In genomic region chr1:53552146-53552940, GRCh38 we compare ENCODE assay signal across 12 cellular contexts.
DNase-seq lines count a peak whose midpoint lies in the region; ATAC-seq and TF ChIP-seq lines count a peak whose summit lies in the region.
"Had no signal": no experiment of that assay in that cellular context is flagged by ENCODE, and none has a peak within 500 bp of the region (broad histone marks: within the 10 kb centered on the region; RNA-seq: fewer than 3 reads in every experiment).

No MANE protein-coding gene starts in this region.

- ATAC-seq in GM21526 (IDR thresholded peaks at IDR 0.05; ENCODE audit: low FRiP score, unreplicated experiment), result no peak
- ATAC-seq: T-cell had no signal

- H3K4ac ChIP-seq in neuronal stem cell (ENCODE audit: low read length), result no peak overlapping the region

- no peak overlapping the region for H4K91ac ChIP-seq in neuronal stem cell (ENCODE audit: low read depth, low read length, poor library complexity)

- no peaks in the 10 kb centered on the region for H3K9me3 ChIP-seq in HEK293 (ENCODE audit: control insufficient read depth, insufficient read depth, low read depth, low read length)
- H3K9me3 ChIP-seq in neuronal stem cell (replicated peaks in 1 of 2; ENCODE audit: control insufficient read depth in 2 of 2, insufficient read depth in 1 of 2, low read depth in 1 of 2, low read length in 2 of 2), result peaks cover 0 to 9% of the 10 kb centered on the region in 2 donors
- H3K9me3 ChIP-seq: adrenal gland had no signal

- H2AK5ac ChIP-seq in neuronal stem cell (ENCODE audit: low read depth, low read length), result no peak overlapping the region

- no peak overlapping the region for H2AFZ ChIP-seq in neuronal stem cell (ENCODE audit: low read length)

- peaks cover 0 to 31% (median 0%) of the 10 kb centered on the region in 3 experiments for H3K27me3 ChIP-seq in neuronal stem cell (ENCODE audit: control insufficient read depth in 3 of 3, insufficient read depth in 3 of 3, low read depth in 1 of 3, low read length in 3 of 3)
- H3K27me3 ChIP-seq: adrenal gland had no signal

- no peak overlapping the region for H2BK120ac ChIP-seq in neuronal stem cell (ENCODE audit: low read depth, low read length)

- H3K4me3 ChIP-seq in HEK293 (ENCODE audit: low read depth, low read length), result no peak overlapping the region
- no peak overlapping the region for H3K4me3 ChIP-seq in neuronal stem cell (ENCODE audit: low read length in 2 of 2)
- H3K4me3 ChIP-seq: adrenal gland, lung had no signal

- DNase-seq in NCI-H1417 (lab: John Stamatoyannopoulos, UW) (peak in 2 of 3 experiments; percentile 22 to 42), NCI-H1417 treated with DMSO at 0.1 percent for 48 hours (lab: John Stamatoyannopoulos, UW) (no peak), amniotic epithelial cell (ENCODE audit: low read depth) (peak; percentile 21), neuronal stem cell (ENCODE audit: low spot score) (no peak), GM20000 (ENCODE audit: low spot score) (no peak)
- DNase-seq in stimulated activated naive CD4-positive, alpha-beta T cell treated with Interleukin-2 at 50 U/mL for 16 hours (lab: John Stamatoyannopoulos, UW), result no peak
- DNase-seq: activated CD8-positive, alpha-beta T cell treated with anti-CD3 and anti-CD28 coated beads for 36 hours; T-cell had no signal

- POLR2A ChIA-PET in HEK293 (lab: Yijun Ruan, JAX), result no interaction called here

- H3K23ac ChIP-seq in neuronal stem cell (ENCODE audit: low read depth, low read length, poor library complexity), result no peak overlapping the region

- no peak overlapping the region for H3K14ac ChIP-seq in neuronal stem cell (ENCODE audit: low read length)

- TF ChIP-seq CTCF in HEK293 (tag by site-specific recombination; IDR thresholded peaks at IDR 0.05) (no peak), GM20000 (IDR thresholded peaks at IDR 0.05; ENCODE audit: extremely low read depth, missing control alignments) (no peak)

- peak overlapping the region; percentile 51 for H3K18ac ChIP-seq in neuronal stem cell (ENCODE audit: low read length)

- H2BK15ac ChIP-seq in neuronal stem cell (ENCODE audit: low read length), result no peak overlapping the region

- no peak overlapping the region for H4K8ac ChIP-seq in neuronal stem cell (ENCODE audit: low read depth, low read length)

- no peak overlapping the region for H3K4me2 ChIP-seq in neuronal stem cell (ENCODE audit: insufficient read depth, low read length, poor library complexity, severe bottlenecking)

- peaks cover 5% of the 10 kb centered on the region for H3K79me1 ChIP-seq in neuronal stem cell (ENCODE audit: low read depth, low read length)

- H3K9ac ChIP-seq in neuronal stem cell (ENCODE audit: low read depth, low read length, poor library complexity), result no peak overlapping the region

- H3K4me1 ChIP-seq in HEK293 (ENCODE audit: control insufficient read depth, insufficient read depth, low read length) (no peaks in the 10 kb centered on the region), neuronal stem cell (ENCODE audit: control insufficient read depth in 2 of 2, insufficient read depth in 1 of 2, low read depth in 1 of 2, low read length in 2 of 2) (peaks cover 0 to 12% of the 10 kb centered on the region in 2 donors)
- H3K4me1 ChIP-seq: adrenal gland had no signal

- CTCF ChIA-PET in HEK293 (lab: Yijun Ruan, JAX), result interaction anchor here (0.6 to 1.4 kb wide), 3 partner anchors 130 to 1148 kb away, joined by 3 to 4 read pairs (median 3); partner anchors contain the start of gene ORC1

- H2BK12ac ChIP-seq in neuronal stem cell (ENCODE audit: low read length), result no peak overlapping the region

- H3K27ac ChIP-seq in HEK293 (ENCODE audit: extremely low read depth, low read depth, low read length) (no peak overlapping the region), neuronal stem cell (replicated peaks; ENCODE audit: low read length) (no peak overlapping the region)
- H3K27ac ChIP-seq: adrenal gland had no signal

- H2BK5ac ChIP-seq in neuronal stem cell (ENCODE audit: low read length), result no peak overlapping the region

- WGBS in neuronal stem cell (ENCODE audit: extremely low coverage in 2 of 2, insufficient read length in 2 of 2, insufficient replicate concordance in 1 of 2), 2 donors, result no CpG with 5 or more reads among the region's 10 CpGs

- H3K36me3 ChIP-seq in HEK293 (ENCODE audit: control insufficient read depth in 2 of 2, insufficient read depth in 1 of 2, low read length in 2 of 2), result no peaks in the 10 kb centered on the region
- H3K36me3 ChIP-seq in neuronal stem cell (replicated peaks in 1 of 2; ENCODE audit: control insufficient read depth in 2 of 2, insufficient read depth in 2 of 2, low read length in 2 of 2), result peaks cover 0 to 3% of the 10 kb centered on the region in 2 donors
- H3K36me3 ChIP-seq: adrenal gland had no signal

TF ChIP-seq in HEK293, 187 proteins besides CTCF, POLR2A, EP300 and RAD21 (continues in another document):
- no peak for TF ChIP-seq ZNF704 (tag by site-specific recombination; IDR thresholded peaks at IDR 0.05)
- TF ChIP-seq ZIC2 (tag by site-specific recombination; IDR thresholded peaks at IDR 0.05), result peak; percentile 91
- no peak for TF ChIP-seq ZNF530 (tag by site-specific recombination; IDR thresholded peaks at IDR 0.05; ENCODE audit: low read depth)
- peak; percentile 16; the same call in 1 of the 2 replicates for TF ChIP-seq FEZF1 (tag by site-specific recombination; IDR thresholded peaks at IDR 0.05)
- 0 out of 2 replicates have a peak, but pooled peaks have one; percentile 16 for TF ChIP-seq IKZF3 (tag by site-specific recombination; IDR thresholded peaks at IDR 0.05)
- TF ChIP-seq ZNF223 (tag by site-specific recombination; IDR thresholded peaks at IDR 0.05), result peak; percentile 74; the same call in 1 of the 2 replicates
- TF ChIP-seq WT1 (tag by site-specific recombination; IDR thresholded peaks at IDR 0.05), result no peak
- TF ChIP-seq PRDM4 (tag by site-specific recombination; IDR thresholded peaks at IDR 0.05), result no peak
- TF ChIP-seq HOXD13 (CRISPR knock-in tag; IDR thresholded peaks at IDR 0.05; ENCODE audit: borderline replicate concordance), result no peak
- no peak for TF ChIP-seq ZNF645 (tag by site-specific recombination; IDR thresholded peaks at IDR 0.05)
- no peak for TF ChIP-seq ZBTB44 (tag by site-specific recombination; IDR thresholded peaks at IDR 0.05)
- TF ChIP-seq ZSCAN30 (tag by site-specific recombination; IDR thresholded peaks at IDR 0.05), result no peak
- TF ChIP-seq ZNF488 (tag by site-specific recombination; IDR thresholded peaks at IDR 0.05), result no peak
- TF ChIP-seq ZNF48 (tag by site-specific recombination; IDR thresholded peaks at IDR 0.05), result no peak

Comparison
In these comparisons a context has a peak if more than half of its experiments do, and no peak if none do; other contexts are left out.
1. DNase-seq: peak in NCI-H1417 (2 of 3) and amniotic epithelial cell (single experiment); none in NCI-H1417 treated with DMSO at 0.1 percent for 48 hours (single experiment), neuronal stem cell (single experiment), GM20000 (single experiment) and stimulated activated naive CD4-positive, alpha-beta T cell treated with Interleukin-2 at 50 U/mL for 16 hours (single experiment).